In the genomic region with DNA sequence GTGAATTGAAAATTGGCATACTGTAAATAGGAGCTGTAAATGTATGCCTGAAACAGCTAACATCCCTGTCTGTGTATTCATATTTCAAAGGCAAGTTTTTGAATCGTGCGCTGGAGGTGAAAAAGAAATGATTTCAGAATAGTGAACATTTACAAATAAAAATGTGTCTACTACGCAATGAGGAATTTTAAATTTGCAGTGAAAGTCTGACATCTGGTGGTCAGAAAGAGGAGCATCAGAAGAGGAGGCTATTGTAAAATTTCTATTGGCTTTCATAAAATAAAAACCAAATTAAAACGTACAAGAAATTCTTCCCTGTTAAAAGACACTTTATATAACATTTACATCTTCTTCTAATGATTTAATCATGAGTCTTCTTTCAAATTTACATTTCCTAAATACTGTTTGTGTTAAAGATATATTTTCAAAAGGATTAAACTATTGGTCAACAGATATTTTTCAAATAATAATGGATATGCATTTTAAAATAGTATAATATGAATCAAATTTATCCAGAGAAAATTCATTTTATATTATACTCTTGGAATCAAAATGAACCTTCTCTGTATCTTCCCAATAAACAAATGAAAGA, we compare ENCODE assay signal across 8 cellular contexts.
A peak's percentile ranks its signal among the peaks of the same experiment; 100 is the strongest.
DNase-seq lines count a peak whose midpoint lies in the region; ATAC-seq and TF ChIP-seq lines count a peak whose summit lies in the region.

No MANE protein-coding gene starts in this region.

- H3K4me3 ChIP-seq in LNCaP clone FGC (ENCODE audit: low read depth, low read length) = no peak overlapping the region
- H3K4me3 ChIP-seq in SK-N-SH (ENCODE audit: low read depth in 2 of 2, low read length in 1 of 2) = no peak overlapping the region; a peak in 1 of 4 replicates
- H3K4me3 ChIP-seq in tibial artery = no peak overlapping the region

- CTCF ChIA-PET in SK-N-SH (lab: Yijun Ruan, JAX) = interaction anchor here (0.6 to 1.1 kb wide), 13 partner anchors 8 to 1865 kb away, joined by 3 to 4 read pairs (median 3); a partner anchor contains a TSS

- H3K36me3 ChIP-seq in SK-N-SH (replicated peaks in 1 of 2; ENCODE audit: control insufficient read depth in 1 of 2, insufficient read depth in 2 of 2, low read length in 1 of 2) (no peaks in the 10 kb centered on the region), tibial artery (no peaks in the 10 kb centered on the region)

- H3K4me1 ChIP-seq in SK-N-SH (ENCODE audit: control insufficient read depth in 1 of 2, insufficient read depth in 2 of 2, low read depth in 1 of 2, low read length in 1 of 2) (no peaks in the 10 kb centered on the region; a peak in 1 of 4 replicates), tibial artery (no peaks in the 10 kb centered on the region)

- H3K9me3 ChIP-seq in SK-N-SH (no peaks in the 10 kb centered on the region), tibial artery (no peaks in the 10 kb centered on the region)

- 1% methylated on average over 4 of the region's 4 CpGs for WGBS in SK-N-SH (ENCODE audit: low lambda C conversion rate)

- H3K27ac ChIP-seq in SK-N-SH (ENCODE audit: low read depth in 2 of 2, low read length in 1 of 2) (no peak overlapping the region), tibial artery (no peak overlapping the region)

- H3K4me1 Mint-ChIP-seq in natural killer cell = no peaks in the 10 kb centered on the region
- no peaks in the 10 kb centered on the region for H3K4me1 Mint-ChIP-seq in natural killer cell treated with Interleukin-12 subunit alpha and Interleukin-12 subunit beta and Interleukin-15 and Interleukin-18, amount 100 ng/mL, for 72 hours (ENCODE audit: low read depth in 2 of 2)

- ATAC-seq in natural killer cell = no peak
- no peak for ATAC-seq in natural killer cell treated with Interleukin-12 subunit alpha and Interleukin-12 subunit beta and Interleukin-15 and Interleukin-18, amount 100 ng/mL, for 72 hours
- no peak for ATAC-seq in GM19324 (IDR thresholded peaks at IDR 0.05; ENCODE audit: low FRiP score, unreplicated experiment)

- TF ChIP-seq EP300 in SK-N-SH (IDR thresholded peaks at IDR 0.05; ENCODE audit: borderline replicate concordance in 1 of 2, low read depth in 1 of 2, low read length in 1 of 2) = no peak

- H3K79me2 ChIP-seq in SK-N-SH (ENCODE audit: insufficient read depth) = no peaks in the 10 kb centered on the region

- peaks cover 2 to 4% of the 10 kb centered on the region in 2 donors for H3K27me3 Mint-ChIP-seq in natural killer cell (ENCODE audit: low read depth in 2 of 2)
- peaks cover 2 to 4% of the 10 kb centered on the region in 2 donors for H3K27me3 Mint-ChIP-seq in natural killer cell treated with Interleukin-12 subunit alpha and Interleukin-12 subunit beta and Interleukin-15 and Interleukin-18, amount 100 ng/mL, for 72 hours

- H3K27me3 ChIP-seq in SK-N-SH (ENCODE audit: insufficient read depth) (peaks cover 7% of the 10 kb centered on the region; the same call in 1 of the 2 replicates), tibial artery (peaks cover 0 to 33% of the 10 kb centered on the region in 2 donors)

- no peak overlapping the region for H3K4me3 Mint-ChIP-seq in natural killer cell
- H3K4me3 Mint-ChIP-seq in natural killer cell treated with Interleukin-12 subunit alpha and Interleukin-12 subunit beta and Interleukin-15 and Interleukin-18, amount 100 ng/mL, for 72 hours = no peak overlapping the region

- H3K27ac Mint-ChIP-seq in natural killer cell = no peak overlapping the region
- no peak overlapping the region for H3K27ac Mint-ChIP-seq in natural killer cell treated with Interleukin-12 subunit alpha and Interleukin-12 subunit beta and Interleukin-15 and Interleukin-18, amount 100 ng/mL, for 72 hours

- peak; percentile 89 for TF ChIP-seq RAD21 in SK-N-SH (IDR thresholded peaks at IDR 0.05; ENCODE audit: low read length)

- no peaks in the 10 kb centered on the region for H3F3A ChIP-seq in SK-N-SH (replicated peaks; ENCODE audit: insufficient read depth)

- intact Hi-C loops in natural killer cell (cut with micrococcal nuclease) = no loop called here
- intact Hi-C loops in tibial artery (cut with DNase I; ENCODE audit: low total_unique reads) = no loop called here

- no peaks in the 10 kb centered on the region for H4K20me1 ChIP-seq in SK-N-SH (ENCODE audit: insufficient read depth)

- POLR2A ChIA-PET in SK-N-SH (lab: Yijun Ruan, JAX) = no interaction called here

- no peak overlapping the region for H2AFZ ChIP-seq in SK-N-SH (ENCODE audit: low read depth)

- no peak overlapping the region for H3K4me2 ChIP-seq in SK-N-SH

- no peaks in the 10 kb centered on the region for H3K36me3 Mint-ChIP-seq in natural killer cell
- H3K36me3 Mint-ChIP-seq in natural killer cell treated with Interleukin-12 subunit alpha and Interleukin-12 subunit beta and Interleukin-15 and Interleukin-18, amount 100 ng/mL, for 72 hours = peaks cover 2% of the 10 kb centered on the region

- no peaks in the 10 kb centered on the region for H3K9me2 ChIP-seq in SK-N-SH

- DNase-seq in natural killer cell (no peak), LNCaP clone FGC (ENCODE audit: low read depth) (no peak), SK-N-SH (peak; percentile 35), globus pallidus (ENCODE audit: low spot score) (peak; percentile 37), tibial artery (no peak)
- no peak for DNase-seq in natural killer cell treated with Interleukin-12 subunit alpha and Interleukin-12 subunit beta and Interleukin-15 and Interleukin-18, amount 100 ng/mL, for 72 hours (ENCODE audit: low spot score)
- no peak for DNase-seq in stimulated activated CD4-positive, alpha-beta T cell treated with anti-CD3 and anti-CD28 coated beads, Interleukin-2, amount 100 ng/mL, for 24 hours

- no peaks in the 10 kb centered on the region for H3K9me3 Mint-ChIP-seq in natural killer cell
- H3K9me3 Mint-ChIP-seq in natural killer cell treated with Interleukin-12 subunit alpha and Interleukin-12 subunit beta and Interleukin-15 and Interleukin-18, amount 100 ng/mL, for 72 hours = no peaks in the 10 kb centered on the region

- no peak overlapping the region for H3K9ac ChIP-seq in SK-N-SH

- TF ChIP-seq CTCF in natural killer cell (IDR thresholded peaks at IDR 0.05) = peak; percentile 15
- peak; percentile 63 for TF ChIP-seq CTCF in LNCaP clone FGC (IDR thresholded peaks at IDR 0.05; ENCODE audit: control insufficient read depth, extremely low read depth, insufficient read depth)
- TF ChIP-seq CTCF in SK-N-SH (IDR thresholded peaks at IDR 0.05) = peak; percentile 93
- peak; percentile 54 to 70 for TF ChIP-seq CTCF in tibial artery (IDR thresholded peaks at IDR 0.05)

TF ChIP-seq in SK-N-SH, 30 proteins besides CTCF, POLR2A, EP300 and RAD21:
- TF ChIP-seq NRF1 (IDR thresholded peaks at IDR 0.05; ENCODE audit: low read depth, low read length) = no peak
- TF ChIP-seq FOSL2 (IDR thresholded peaks at IDR 0.05; ENCODE audit: borderline replicate concordance, low read depth) = no peak
- TF ChIP-seq SMC3 (IDR thresholded peaks at IDR 0.05; ENCODE audit: low read depth, low read length) = peak; percentile 65
- TF ChIP-seq RXRA (IDR thresholded peaks at IDR 0.05; ENCODE audit: borderline replicate concordance, low read depth) = no peak
- TF ChIP-seq, protein P1, sequence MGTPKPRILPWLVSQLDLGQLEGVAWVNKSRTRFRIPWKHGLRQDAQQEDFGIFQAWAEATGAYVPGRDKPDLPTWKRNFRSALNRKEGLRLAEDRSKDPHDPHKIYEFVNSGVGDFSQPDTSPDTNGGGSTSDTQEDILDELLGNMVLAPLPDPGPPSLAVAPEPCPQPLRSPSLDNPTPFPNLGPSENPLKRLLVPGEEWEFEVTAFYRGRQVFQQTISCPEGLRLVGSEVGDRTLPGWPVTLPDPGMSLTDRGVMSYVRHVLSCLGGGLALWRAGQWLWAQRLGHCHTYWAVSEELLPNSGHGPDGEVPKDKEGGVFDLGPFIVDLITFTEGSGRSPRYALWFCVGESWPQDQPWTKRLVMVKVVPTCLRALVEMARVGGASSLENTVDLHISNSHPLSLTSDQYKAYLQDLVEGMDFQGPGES (IDR thresholded peaks at IDR 0.05; ENCODE audit: low read depth, low read length) = no peak

Comparison
In these comparisons a context has a peak if more than half of its experiments do, and no peak if none do; other contexts are left out.
1. DNase-seq: peak in SK-N-SH (single experiment) and globus pallidus (single experiment); none in natural killer cell (single experiment), natural killer cell treated with Interleukin-12 subunit alpha and Interleukin-12 subunit beta and Interleukin-15 and Interleukin-18, amount 100 ng/mL, for 72 hours (single experiment), LNCaP clone FGC (single experiment), tibial artery (0 of 2) and stimulated activated CD4-positive, alpha-beta T cell treated with anti-CD3 and anti-CD28 coated beads, Interleukin-2, amount 100 ng/mL, for 24 hours (0 of 2).
2. CTCF ChIP-seq: peak in every context shown above with its lines; median percentile 93 in SK-N-SH; 63 in LNCaP clone FGC; 62 in tibial artery; 15 in natural killer cell.